Comparison of ENCODE assay signal across 1 cellular context in genomic region chr11:123069878-123070821, GRCh38.
TF ChIP-seq lines count a peak whose summit lies in the region.

No MANE protein-coding gene starts in this region.

TF ChIP-seq in GM12878, 131 proteins besides CTCF, POLR2A, EP300 and RAD21 (continued from another document):
- TF ChIP-seq, protein P1, sequence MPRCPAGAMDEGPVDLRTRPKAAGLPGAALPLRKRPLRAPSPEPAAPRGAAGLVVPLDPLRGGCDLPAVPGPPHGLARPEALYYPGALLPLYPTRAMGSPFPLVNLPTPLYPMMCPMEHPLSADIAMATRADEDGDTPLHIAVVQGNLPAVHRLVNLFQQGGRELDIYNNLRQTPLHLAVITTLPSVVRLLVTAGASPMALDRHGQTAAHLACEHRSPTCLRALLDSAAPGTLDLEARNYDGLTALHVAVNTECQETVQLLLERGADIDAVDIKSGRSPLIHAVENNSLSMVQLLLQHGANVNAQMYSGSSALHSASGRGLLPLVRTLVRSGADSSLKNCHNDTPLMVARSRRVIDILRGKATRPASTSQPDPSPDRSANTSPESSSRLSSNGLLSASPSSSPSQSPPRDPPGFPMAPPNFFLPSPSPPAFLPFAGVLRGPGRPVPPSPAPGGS (IDR thresholded peaks at IDR 0.05; ENCODE audit: borderline replicate concordance, insufficient read depth, low read depth, low read length, poor library complexity, severe bottlenecking) = peak; percentile 21
- TF ChIP-seq NFIC (IDR thresholded peaks at IDR 0.05; ENCODE audit: low read depth, low read length) = peak; percentile 58
- no peak for TF ChIP-seq TAF1 (IDR thresholded peaks at IDR 0.05; ENCODE audit: borderline replicate concordance, low read depth, low read length)
- no peak for TF ChIP-seq CBX3 (IDR thresholded peaks at IDR 0.05; ENCODE audit: borderline replicate concordance, low read depth)
- peak; percentile 62; the same call in 1 of the 2 replicates for TF ChIP-seq JUND (IDR thresholded peaks at IDR 0.05; ENCODE audit: low read depth, low read length)
- TF ChIP-seq CHD1 (IDR thresholded peaks at IDR 0.05; ENCODE audit: low read depth, low read length) = no peak
- TF ChIP-seq BCLAF1 (IDR thresholded peaks at IDR 0.05) = no peak
- peak; percentile 71; the same call in 1 of the 2 replicates for TF ChIP-seq CREM (IDR thresholded peaks at IDR 0.05; ENCODE audit: low read depth)
- TF ChIP-seq BHLHE40 (IDR thresholded peaks at IDR 0.05; ENCODE audit: borderline replicate concordance in 1 of 2, low read depth in 2 of 2, low read length in 1 of 2) = 0 out of 4 replicates have a peak, but pooled peaks of 1 of the 2 experiments have one; percentile 7
- TF ChIP-seq ETV6 (conservative IDR thresholded peaks at IDR 0.05 in 1 of 2, IDR thresholded peaks at IDR 0.05 in 1 of 2; ENCODE audit: borderline replicate concordance in 1 of 2, low read depth in 1 of 2) = peak in 1 of 2 experiments; percentile 57; a peak in 1 of 4 replicates
- no peak for TF ChIP-seq SP1 (IDR thresholded peaks at IDR 0.05; ENCODE audit: low read depth, low read length)
- peak; percentile 49 for TF ChIP-seq MTA2 (IDR thresholded peaks at IDR 0.05; ENCODE audit: low read depth)
- no peak for TF ChIP-seq MEF2A (IDR thresholded peaks at IDR 0.05; ENCODE audit: insufficient read depth, low read depth, low read length)
- TF ChIP-seq RUNX3 (IDR thresholded peaks at IDR 0.05; ENCODE audit: low read length) = peak; percentile 33; the same call in 1 of the 2 replicates
- TF ChIP-seq DPF2 (IDR thresholded peaks at IDR 0.05) = no peak
- peak in 1 of 2 experiments; percentile 20; a peak in 1 of 4 replicates for TF ChIP-seq IKZF2 (IDR thresholded peaks at IDR 0.05)
- 0 out of 4 replicates have a peak, but pooled peaks of 1 of the 2 experiments have one; percentile 32 for TF ChIP-seq CEBPB (IDR thresholded peaks at IDR 0.05; ENCODE audit: borderline replicate concordance in 1 of 2, low read depth in 2 of 2, low read length in 2 of 2)
- TF ChIP-seq ESRRA (IDR thresholded peaks at IDR 0.05; ENCODE audit: low read length) = no peak
- peak; percentile 56 for TF ChIP-seq CREB1 (IDR thresholded peaks at IDR 0.05; ENCODE audit: low read depth)
- TF ChIP-seq, protein P2, sequence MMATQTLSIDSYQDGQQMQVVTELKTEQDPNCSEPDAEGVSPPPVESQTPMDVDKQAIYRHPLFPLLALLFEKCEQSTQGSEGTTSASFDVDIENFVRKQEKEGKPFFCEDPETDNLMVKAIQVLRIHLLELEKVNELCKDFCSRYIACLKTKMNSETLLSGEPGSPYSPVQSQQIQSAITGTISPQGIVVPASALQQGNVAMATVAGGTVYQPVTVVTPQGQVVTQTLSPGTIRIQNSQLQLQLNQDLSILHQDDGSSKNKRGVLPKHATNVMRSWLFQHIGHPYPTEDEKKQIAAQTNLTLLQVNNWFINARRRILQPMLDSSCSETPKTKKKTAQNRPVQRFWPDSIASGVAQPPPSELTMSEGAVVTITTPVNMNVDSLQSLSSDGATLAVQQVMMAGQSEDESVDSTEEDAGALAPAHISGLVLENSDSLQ (IDR thresholded peaks at IDR 0.05) = no peak
- no peak for TF ChIP-seq SMAD5 (IDR thresholded peaks at IDR 0.05; ENCODE audit: low read depth)
- TF ChIP-seq HDAC2 (IDR thresholded peaks at IDR 0.05) = no peak
- TF ChIP-seq TCF3 (IDR thresholded peaks at IDR 0.05; ENCODE audit: borderline replicate concordance, insufficient read depth, low read depth, low read length) = 0 out of 2 replicates have a peak, but pooled peaks have one; percentile 20
- no peak for TF ChIP-seq NR2F1 (conservative IDR thresholded peaks at IDR 0.05)
- 0 out of 2 replicates have a peak, but pooled peaks have one; percentile 37 for TF ChIP-seq ATF7 (IDR thresholded peaks at IDR 0.05; ENCODE audit: low read depth)
- TF ChIP-seq JUNB (IDR thresholded peaks at IDR 0.05) = peak; percentile 92
